Comparison of ENCODE assay signal across 8 cellular contexts in the genomic region with DNA sequence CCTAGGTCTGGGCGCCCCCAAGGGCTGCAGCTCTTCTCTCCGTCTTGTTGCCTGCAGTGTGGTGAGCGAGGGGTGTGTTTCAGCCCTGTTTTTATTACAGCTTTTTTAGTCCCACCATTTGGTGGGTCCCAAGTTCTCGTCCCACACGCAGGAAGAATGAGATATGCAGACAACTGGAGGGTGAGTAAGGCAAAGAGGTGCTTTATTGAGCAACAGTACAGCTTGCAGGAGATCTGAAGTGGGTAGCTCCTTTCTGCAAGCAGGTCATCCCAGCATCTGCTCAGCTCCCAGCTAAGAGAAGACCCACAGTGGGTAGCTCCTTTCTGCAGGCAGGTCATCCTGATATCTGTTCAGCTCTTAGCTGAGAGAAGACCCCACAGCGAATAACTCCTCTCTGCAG. TPM values are rescaled to one million over a fixed set of nuclear protein-coding genes. Genes with fewer than 3 reads are reported as not detected.
"Had no signal": no experiment of that assay in that cellular context is flagged by ENCODE, and none has a peak within 500 bp of the region (broad histone marks: within the 10 kb centered on the region; RNA-seq: fewer than 3 reads in every experiment).

No MANE protein-coding gene starts in this region.

- ATAC-seq: K562 had no signal

- FAIRE-seq: H54, HTR-8/SVneo, K562 had no signal

- H2AFZ ChIP-seq: GM23248 had no signal

- H3K9ac ChIP-seq: GM23248 had no signal

- H3K9me3 Mint-ChIP-seq: H9 had no signal

- H3K4me3 ChIP-seq: GM23248, K562 had no signal

- DNase-seq: GM23248, GOT3, H9, HCEC 1CT, IMR-90 had no signal

- H3K4me1 Mint-ChIP-seq: H9 had no signal

- H3K27ac ChIP-seq: GM23248 had no signal

- H3K4me3 Mint-ChIP-seq: H9 had no signal

- H3K27ac Mint-ChIP-seq: H9 had no signal

RNA-seq across cellular contexts. Expression of gene C10orf67, which starts 28.2 kb away (rescaled TPM):
- total RNA-seq: H9, K562 had no signal
- polyA plus RNA-seq: K562 had no signal
